16 cellular contexts compared by ENCODE assay signal in the genomic region with DNA sequence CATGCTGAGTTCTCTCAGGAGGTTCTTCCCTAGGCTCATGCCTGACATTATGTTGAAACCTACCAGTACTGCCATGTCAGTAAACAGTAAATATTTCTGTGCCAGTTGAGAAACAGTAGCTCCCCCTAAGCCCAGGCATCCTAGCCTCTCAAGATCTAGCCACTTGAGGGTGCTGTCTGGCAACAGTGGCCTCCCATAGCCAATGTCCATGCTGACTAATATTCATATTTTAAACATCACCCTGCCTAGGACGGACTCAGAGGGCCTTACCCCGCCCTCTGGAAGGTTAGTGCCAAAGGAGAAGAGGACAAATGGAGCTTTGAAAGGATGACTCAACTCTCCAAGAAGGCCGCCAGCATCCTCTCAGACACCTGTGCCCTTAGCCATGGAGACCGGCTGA. TPM values are rescaled to one million over a fixed set of nuclear protein-coding genes. Genes with fewer than 3 reads are reported as not detected.
DNase-seq lines count a peak whose midpoint lies in the region; ATAC-seq and TF ChIP-seq lines count a peak whose summit lies in the region.
"Had no signal": no experiment of that assay in that cellular context is flagged by ENCODE, and none has a peak within 500 bp of the region (broad histone marks: within the 10 kb centered on the region; RNA-seq: fewer than 3 reads in every experiment).

No MANE protein-coding gene starts in this region.

- peak; percentile 49 for TF ChIP-seq CTCF in chondrocyte (IDR thresholded peaks at IDR 0.05)

- no peaks in the 10 kb centered on the region for H3K4me1 ChIP-seq in trophoblast cell (ENCODE audit: control insufficient read depth in 1 of 2, insufficient read depth in 2 of 2, low read length in 2 of 2)
- H3K4me1 ChIP-seq: SJCRH30 had no signal

- no CpG with 5 or more reads among the region's 4 CpGs for WGBS in trophoblast cell (ENCODE audit: extremely low coverage, insufficient coverage, insufficient read length)

- no peaks in the 10 kb centered on the region for H3K9me3 ChIP-seq in trophoblast cell (ENCODE audit: insufficient read depth, low read depth, low read length)
- H3K9me3 ChIP-seq: neutrophil, SJCRH30 had no signal

- H3K27ac ChIP-seq in trophoblast cell (ENCODE audit: low read depth, low read length), result no peak overlapping the region
- H3K27ac ChIP-seq: 22Rv1, neutrophil, SJCRH30 had no signal

- H3K36me3 ChIP-seq in trophoblast cell (ENCODE audit: control insufficient read depth in 1 of 2, insufficient read depth in 2 of 2, low read length in 2 of 2), result no peaks in the 10 kb centered on the region
- H3K36me3 ChIP-seq: neutrophil, SJCRH30 had no signal

- no peak overlapping the region for H3K23ac ChIP-seq in trophoblast cell (ENCODE audit: low read length)

- no peak overlapping the region for H4K8ac ChIP-seq in trophoblast cell (ENCODE audit: low read depth, low read length)

- no peaks in the 10 kb centered on the region for H3K79me2 ChIP-seq in trophoblast cell (ENCODE audit: control insufficient read depth, insufficient read depth, low read length, poor library complexity)

- no peak overlapping the region for H3K14ac ChIP-seq in trophoblast cell (ENCODE audit: low read length)

- intact Hi-C loops in sciatic nerve (cut with DNase I), result no loop called here

- H2AFZ ChIP-seq in trophoblast cell (ENCODE audit: insufficient read depth, low read length, poor library complexity), result no peak overlapping the region

- no peak overlapping the region for H2BK5ac ChIP-seq in trophoblast cell (ENCODE audit: low read depth, low read length, poor library complexity)

- no peak overlapping the region for H2BK120ac ChIP-seq in trophoblast cell (ENCODE audit: insufficient read depth, low read length, poor library complexity)

- H3K4me3 Mint-ChIP-seq in chondrocyte (ENCODE audit: unreplicated experiment), result no peak overlapping the region
- H3K4me3 Mint-ChIP-seq: activated naive CD4-positive, alpha-beta T cell treated with anti-CD3 and anti-CD28 coated beads, Interleukin-2, amount 10 ng/mL, durations not matched to agents 7 days and 5 days had no signal

- no peak overlapping the region for H2BK12ac ChIP-seq in trophoblast cell (ENCODE audit: low read length)

- H2AK5ac ChIP-seq in trophoblast cell (ENCODE audit: low read length), result no peak overlapping the region

- no peaks in the 10 kb centered on the region for H3K27me3 ChIP-seq in trophoblast cell (ENCODE audit: insufficient read depth, low read length)
- H3K27me3 ChIP-seq: neutrophil, SJCRH30 had no signal

- no peaks in the 10 kb centered on the region for H3K79me1 ChIP-seq in trophoblast cell (ENCODE audit: low read length)

- H4K91ac ChIP-seq in trophoblast cell (ENCODE audit: low read depth, low read length), result no peak overlapping the region

- H3K27me3 Mint-ChIP-seq in chondrocyte (ENCODE audit: low read depth), result no peaks in the 10 kb centered on the region

- H3K4me2 ChIP-seq in trophoblast cell (ENCODE audit: low read length), result no peak overlapping the region

- H3K9ac ChIP-seq in trophoblast cell (ENCODE audit: low read length), result no peak overlapping the region

- no peak overlapping the region for H3K4me3 ChIP-seq in trophoblast cell (ENCODE audit: low read depth, low read length)
- H3K4me3 ChIP-seq: SJCRH30 had no signal

- ATAC-seq in sciatic nerve, result no peak

- no peak overlapping the region for H3K18ac ChIP-seq in trophoblast cell (ENCODE audit: low read length)

- DNase-seq in NCI-H2196 (lab: John Stamatoyannopoulos, UW; ENCODE audit: unreplicated experiment) (peak; percentile 5), NCI-H2196 treated with DMSO at 0.1 percent for 48 hours (lab: John Stamatoyannopoulos, UW; ENCODE audit: unreplicated experiment) (no peak), NCI-H226 (peak; percentile 75), chondrocyte (ENCODE audit: low spot score) (no peak), trophoblast cell (peak; percentile 37 to 65), sciatic nerve (ENCODE audit: low spot score) (no peak), SKM-1 (lab: John Stamatoyannopoulos, UW; ENCODE audit: unreplicated experiment) (no peak)
- no peak for DNase-seq in activated CD4-positive, alpha-beta T cell treated with anti-CD3 and anti-CD28 coated beads, Interleukin-2, amount 50 U/mL, for 4 hours
- DNase-seq: activated CD4-positive, alpha-beta T cell treated with anti-CD3 and anti-CD28 coated beads for 4 hours; activated naive CD4-positive, alpha-beta T cell treated with anti-CD3 and anti-CD28 coated beads, Interleukin-2, amount 10 ng/mL, durations not matched to agents 7 days and 5 days; GF-D8; islet precursor cell; stimulated activated CD4-positive, alpha-beta T cell treated with anti-CD3 and anti-CD28 coated beads, Interleukin-2, amount 100 ng/mL, for 24 hours had no signal

- no peak overlapping the region for H3K27ac Mint-ChIP-seq in chondrocyte (ENCODE audit: unreplicated experiment)
- H3K27ac Mint-ChIP-seq: activated naive CD4-positive, alpha-beta T cell treated with anti-CD3 and anti-CD28 coated beads, Interleukin-2, amount 10 ng/mL, durations not matched to agents 7 days and 5 days had no signal

- no peaks in the 10 kb centered on the region for H3K4me1 Mint-ChIP-seq in chondrocyte (ENCODE audit: low read depth)
- H3K4me1 Mint-ChIP-seq: activated naive CD4-positive, alpha-beta T cell treated with anti-CD3 and anti-CD28 coated beads, Interleukin-2, amount 10 ng/mL, durations not matched to agents 7 days and 5 days had no signal

- H4K12ac ChIP-seq in trophoblast cell (ENCODE audit: low read depth, low read length), result no peak overlapping the region

- H3K9me3 Mint-ChIP-seq in chondrocyte (ENCODE audit: low read depth), result peaks cover 2% of the 10 kb centered on the region
- H3K9me3 Mint-ChIP-seq: activated naive CD4-positive, alpha-beta T cell treated with anti-CD3 and anti-CD28 coated beads, Interleukin-2, amount 10 ng/mL, durations not matched to agents 7 days and 5 days had no signal

- H3K4ac ChIP-seq in trophoblast cell (ENCODE audit: low read depth, low read length), result no peak overlapping the region

- H3K36me3 Mint-ChIP-seq in chondrocyte (ENCODE audit: low read depth), result peaks cover 2% of the 10 kb centered on the region
- H3K36me3 Mint-ChIP-seq: activated naive CD4-positive, alpha-beta T cell treated with anti-CD3 and anti-CD28 coated beads, Interleukin-2, amount 10 ng/mL, durations not matched to agents 7 days and 5 days had no signal

RNA-seq across cellular contexts. Expression of gene ACSM6, which starts 7.7 kb away (rescaled TPM):
- not detected in 3 replicates for total RNA-seq in chondrocyte
- not detected in 2 replicates for polyA plus RNA-seq in trophoblast cell (2013)
- total RNA-seq in sciatic nerve, result 0.49 TPM

Comparison
In these comparisons a context has a peak if more than half of its experiments do, and no peak if none do; other contexts are left out.
1. DNase-seq: peak in NCI-H2196 (single experiment), NCI-H226 (single experiment) and trophoblast cell (2 of 2); none in NCI-H2196 treated with DMSO at 0.1 percent for 48 hours (single experiment), chondrocyte (single experiment), sciatic nerve (single experiment), activated CD4-positive, alpha-beta T cell treated with anti-CD3 and anti-CD28 coated beads, Interleukin-2, amount 50 U/mL, for 4 hours (0 of 2) and SKM-1 (single experiment).